12 cellular contexts compared by ENCODE assay signal in the genomic region with DNA sequence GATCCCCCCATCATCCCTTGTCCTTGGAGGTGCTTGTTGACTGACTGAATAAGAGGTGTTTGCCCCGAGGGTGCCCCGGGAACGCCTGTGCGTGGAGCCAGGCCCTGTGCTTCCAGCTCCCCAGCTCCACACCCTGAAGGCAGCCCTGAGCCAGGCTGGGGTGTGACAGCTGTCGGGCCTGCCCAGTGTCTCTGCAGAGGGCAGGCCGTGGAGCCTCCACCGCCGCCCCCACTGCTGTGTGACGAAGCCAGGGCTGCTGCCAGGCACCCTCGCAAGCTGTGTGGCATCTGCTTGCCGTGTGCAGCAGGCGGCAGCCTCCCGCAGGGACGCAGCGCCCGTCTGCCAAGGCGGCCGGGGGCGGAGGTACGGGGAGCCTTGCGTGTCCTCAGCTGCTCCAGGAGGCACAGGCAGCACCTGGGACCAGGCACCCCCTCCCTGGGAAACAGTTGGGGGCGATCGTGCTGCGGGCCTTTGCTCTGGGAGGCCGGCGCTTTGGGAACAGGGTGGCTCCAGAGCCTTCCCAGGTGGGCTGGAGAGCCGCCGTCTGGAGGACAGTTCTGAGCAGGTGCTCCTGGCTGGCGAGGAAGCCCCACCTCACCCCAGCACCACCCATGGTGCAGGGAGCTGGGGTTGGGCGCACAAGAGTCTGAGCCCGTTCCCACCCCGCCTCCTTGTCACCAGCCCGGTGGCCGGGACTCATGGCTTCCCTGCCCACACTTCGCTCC. TPM values are rescaled to one million over a fixed set of nuclear protein-coding genes. Genes with fewer than 3 reads are reported as not detected.
DNase-seq lines count a peak whose midpoint lies in the region; ATAC-seq and TF ChIP-seq lines count a peak whose summit lies in the region.
"Had no signal": no experiment of that assay in that cellular context is flagged by ENCODE, and none has a peak within 500 bp of the region (broad histone marks: within the 10 kb centered on the region; RNA-seq: fewer than 3 reads in every experiment).

No MANE protein-coding gene starts in this region.

- H3K4me3 ChIP-seq in mammary epithelial cell (replicated peaks in 1 of 3; ENCODE audit: insufficient read depth in 1 of 3, low read depth in 2 of 3, low read length in 3 of 3) (no peak overlapping the region), right lobe of liver (no peak overlapping the region)
- H3K4me3 ChIP-seq: spleen had no signal

- peak overlapping the region; percentile 26 for H3K4me2 ChIP-seq in mammary epithelial cell (ENCODE audit: insufficient read depth, low read depth, low read length)

- H3K9ac ChIP-seq in mammary epithelial cell (ENCODE audit: insufficient read depth, low read length) = no peak overlapping the region

- in situ Hi-C loops in mammary epithelial cell (cut with MboI; ENCODE audit: low sequenced_read_pairs in 2 of 2) = no loop called here

- intact Hi-C loops in mammary epithelial cell (cut with micrococcal nuclease) = no loop called here
- intact Hi-C loops in right lobe of liver (cut with DNase I) = no loop called here

- no peak overlapping the region for H3K27ac ChIP-seq in mammary epithelial cell (ENCODE audit: insufficient read depth, low read depth, low read length)
- no peak overlapping the region for H3K27ac ChIP-seq in right lobe of liver
- H3K27ac ChIP-seq: spleen had no signal

- no peak for TF ChIP-seq POLR2A in right lobe of liver (IDR thresholded peaks at IDR 0.05)

- 23% methylated on average over 17 of the region's 35 CpGs for WGBS in mammary epithelial cell (ENCODE audit: low coverage, missing lambda C conversion rate)
- 80% methylated on average over 2 of the region's 35 CpGs for WGBS in right lobe of liver (ENCODE audit: insufficient coverage, low coverage, low lambda C conversion rate, missing lambda C conversion rate)

- no peaks in the 10 kb centered on the region for H3K36me3 ChIP-seq in mammary epithelial cell (ENCODE audit: insufficient read depth, low read length)
- H3K36me3 ChIP-seq in right lobe of liver = no peaks in the 10 kb centered on the region

- TF ChIP-seq CTCF in mammary epithelial cell (conservative IDR thresholded peaks at IDR 0.05 in 1 of 2, IDR thresholded peaks at IDR 0.05 in 1 of 2; ENCODE audit: extremely low read depth in 1 of 2, insufficient read depth in 1 of 2, low read depth in 1 of 2, low read length in 2 of 2) (peak in 1 of 2 donors; percentile 46), right lobe of liver (IDR thresholded peaks at IDR 0.05) (no peak)

- no peaks in the 10 kb centered on the region for H3K79me2 ChIP-seq in mammary epithelial cell (ENCODE audit: insufficient read depth, low read length)

- dilution Hi-C loops in mammary epithelial cell (cut with HindIII; ENCODE audit: low sequenced_read_pairs) = no loop called here

- no peaks in the 10 kb centered on the region for H4K20me1 ChIP-seq in mammary epithelial cell (ENCODE audit: insufficient read depth, low read length)

- DNase-seq in AG08396 (ENCODE audit: low spot score) (peak; percentile 37), NCI-H1694 treated with DMSO at 0.1 percent for 48 hours (lab: John Stamatoyannopoulos, UW) (peak; percentile 89), mammary epithelial cell (no peak), right lobe of liver (peak in 2 of 3 donors; percentile 72 to 85), SIG-M5 treated with dmso at 0.1 percent for 504 hours (lab: John Stamatoyannopoulos, UW; ENCODE audit: unreplicated experiment) (no peak)
- no peak for DNase-seq in effector CD4-positive, alpha-beta T cell
- DNase-seq: effector memory CD4-positive, alpha-beta T cell; GOT3; islet precursor cell; spleen had no signal

- H3K9me3 ChIP-seq in mammary epithelial cell (replicated peaks; ENCODE audit: insufficient read depth, low read length) (no peaks in the 10 kb centered on the region), right lobe of liver (no peaks in the 10 kb centered on the region)
- H3K9me3 ChIP-seq: spleen had no signal

- H3K4me1 ChIP-seq in mammary epithelial cell (ENCODE audit: insufficient read depth, low read length) (peaks cover 43% of the 10 kb centered on the region), right lobe of liver (peaks cover 0 to 37% (median 11%) of the 10 kb centered on the region in 4 donors)

- CTCF ChIA-PET in mammary epithelial cell (lab: Charles Lee; ENCODE audit: low non-redundant PET) = no interaction called here

- H2AFZ ChIP-seq in mammary epithelial cell (ENCODE audit: low read depth, low read length) = peak overlapping the region; percentile 21

- H3K27me3 ChIP-seq in mammary epithelial cell (ENCODE audit: insufficient read depth, low read length) = no peaks in the 10 kb centered on the region
- H3K27me3 ChIP-seq in right lobe of liver = no peaks in the 10 kb centered on the region
- H3K27me3 ChIP-seq: spleen had no signal

- no TSS peak for BruUV-seq in mammary epithelial cell (replicated peaks; lab: Mats Ljungman, UMichigan)

- peak; percentile 2 to 58 (median 30) for ATAC-seq in right lobe of liver
- no peak for ATAC-seq in GM21619 (IDR thresholded peaks at IDR 0.05; ENCODE audit: unreplicated experiment)
- ATAC-seq in GM19397 (IDR thresholded peaks at IDR 0.05; ENCODE audit: unreplicated experiment) = no peak

RNA-seq across cellular contexts. Expression of gene GSE1, which starts 26.6 kb away (rescaled TPM):
- 10 to 100 TPM; 19.3 to 24.3 TPM for total RNA-seq in mammary epithelial cell
- polyA plus RNA-seq in mammary epithelial cell = 5.2 TPM
- polyA minus RNA-seq in mammary epithelial cell = 8.5 TPM
- 10 to 100 TPM; 30.0 to 48.0 (median 38.8) TPM for total RNA-seq in right lobe of liver

RNA-seq across cellular contexts. Expression of gene GINS2, which starts 49.1 kb away (rescaled TPM):
- total RNA-seq in mammary epithelial cell (10 to 100 TPM in 1 of 2 donors, 1 to 10 TPM in 1; 1.5 to 32.5 TPM), right lobe of liver (1 to 10 TPM in 4 of 6 experiments, under 1 TPM in 2; 0.49 to 4.7 (median 1.3) TPM)
- 23.2 TPM for polyA plus RNA-seq in mammary epithelial cell
- 8.8 TPM for polyA minus RNA-seq in mammary epithelial cell

Comparison
In these comparisons a context has a peak if more than half of its experiments do, and no peak if none do; other contexts are left out.
1. DNase-seq: peak in AG08396 (single experiment), NCI-H1694 treated with DMSO at 0.1 percent for 48 hours (single experiment) and right lobe of liver (2 of 3); none in mammary epithelial cell (single experiment), SIG-M5 treated with dmso at 0.1 percent for 504 hours (single experiment) and effector CD4-positive, alpha-beta T cell (single experiment).
2. ATAC-seq: peak in right lobe of liver (4 of 4); none in GM21619 (single experiment) and GM19397 (single experiment).